ENCODE assay signal across 8 cellular contexts in genomic region chr3:14145236-14145635, GRCh38. TPM values are rescaled to one million over a fixed set of nuclear protein-coding genes. Genes with fewer than 3 reads are reported as not detected.
DNase-seq lines count a peak whose midpoint lies in the region; ATAC-seq and TF ChIP-seq lines count a peak whose summit lies in the region.

No MANE protein-coding gene starts in this region.

- H3K27ac ChIP-seq in gastrocnemius medialis: peak overlapping the region; percentile 76 to 97 (median 80)

- peak; percentile 40 for DNase-seq in EH (ENCODE audit: low read depth)
- peak; percentile 44 for DNase-seq in fibroblast of gingiva (ENCODE audit: low read depth)
- no peak for DNase-seq in gastrocnemius medialis
- no peak for DNase-seq in NOMO-1 treated with DMSO at 0.1 percent for 48 hours (lab: John Stamatoyannopoulos, UW; ENCODE audit: unreplicated experiment)
- DNase-seq in SHP77 treated with DMSO at 0.1 percent for 48 hours (lab: John Stamatoyannopoulos, UW): no peak

- no peaks in the 10 kb centered on the region for H3K9me3 ChIP-seq in gastrocnemius medialis

- H3K4me3 ChIP-seq in gastrocnemius medialis: peak overlapping the region in 1 of 4 donors; percentile 38

- no peaks in the 10 kb centered on the region for H3K27me3 ChIP-seq in gastrocnemius medialis

- intact Hi-C loops in gastrocnemius medialis (cut with DNase I; ENCODE audit: low total_unique reads): no loop called here

- TF ChIP-seq CTCF in gastrocnemius medialis (IDR thresholded peaks at IDR 0.05 in 4 of 5, conservative IDR thresholded peaks at IDR 0.05 in 1 of 5): no peak

- peaks cover 0 to 44% of the 10 kb centered on the region in 2 donors for H3K36me3 ChIP-seq in gastrocnemius medialis

- ATAC-seq in SK-N-SH treated with all-trans-retinoic acid at 6 μM for 48 hours: no peak
- no peak for ATAC-seq in gastrocnemius medialis
- ATAC-seq in GM21381 (IDR thresholded peaks at IDR 0.05; ENCODE audit: unreplicated experiment): no peak
- no peak for ATAC-seq in GM21390 (IDR thresholded peaks at IDR 0.05; ENCODE audit: unreplicated experiment)

- in situ Hi-C loops in gastrocnemius medialis (cut with MboI; ENCODE audit: low sequenced_read_pairs in 4 of 4): loop anchor here in 1 of 4 donors (25.0 kb wide), 1 partner anchor 917 kb away; the partner anchor contains the start of gene MRPS25

- peaks cover 24 to 35% of the 10 kb centered on the region in 2 donors for H3K4me1 ChIP-seq in gastrocnemius medialis

- no peak for TF ChIP-seq POLR2A in gastrocnemius medialis (IDR thresholded peaks at IDR 0.05)

TF ChIP-seq in SK-N-SH treated with all-trans-retinoic acid at 6 μM for 48 hours, 23 proteins besides CTCF, POLR2A, EP300 and RAD21:
- peak; percentile 24; the same call in 1 of the 2 replicates for TF ChIP-seq CSDC2 (CRISPR knock-in tag; IDR thresholded peaks at IDR 0.05)
- TF ChIP-seq PPARA (CRISPR knock-in tag; IDR thresholded peaks at IDR 0.05; ENCODE audit: borderline replicate concordance): no peak
- TF ChIP-seq BACH2 (CRISPR knock-in tag; IDR thresholded peaks at IDR 0.05; ENCODE audit: borderline replicate concordance): no peak
- peak; percentile 51; the same call in 1 of the 2 replicates for TF ChIP-seq ZFP3 (CRISPR knock-in tag; IDR thresholded peaks at IDR 0.05)

RNA-seq across cellular contexts. Expression of gene TMEM43, which starts 20.4 kb away (rescaled TPM):
- 100 to 1,000 TPM in 1 of 4 donors, 10 to 100 TPM in 3; 68.2 to 128 (median 78.6) TPM for total RNA-seq in gastrocnemius medialis

RNA-seq across cellular contexts. Expression of gene CHCHD4, which starts 20.6 kb away (rescaled TPM):
- 10 to 100 TPM; 16.2 to 49.4 (median 22.8) TPM for total RNA-seq in gastrocnemius medialis

RNA-seq across cellular contexts. Expression of gene XPC, which starts 33.2 kb away (rescaled TPM):
- 10 to 100 TPM; 22.0 to 30.6 (median 27.0) TPM for total RNA-seq in gastrocnemius medialis

RNA-seq across cellular contexts. Expression of gene LSM3, which starts 33.4 kb away (rescaled TPM):
- total RNA-seq in gastrocnemius medialis: 10 to 100 TPM; 11.6 to 16.8 (median 14.2) TPM

Comparison
In these comparisons a context has a peak if more than half of its experiments do, and no peak if none do; other contexts are left out.
1. DNase-seq: peak in EH (single experiment) and fibroblast of gingiva (single experiment); none in gastrocnemius medialis (0 of 2), NOMO-1 treated with DMSO at 0.1 percent for 48 hours (single experiment) and SHP77 treated with DMSO at 0.1 percent for 48 hours (single experiment).